Comparison of ENCODE assay signal across 20 cellular contexts in the genomic region with DNA sequence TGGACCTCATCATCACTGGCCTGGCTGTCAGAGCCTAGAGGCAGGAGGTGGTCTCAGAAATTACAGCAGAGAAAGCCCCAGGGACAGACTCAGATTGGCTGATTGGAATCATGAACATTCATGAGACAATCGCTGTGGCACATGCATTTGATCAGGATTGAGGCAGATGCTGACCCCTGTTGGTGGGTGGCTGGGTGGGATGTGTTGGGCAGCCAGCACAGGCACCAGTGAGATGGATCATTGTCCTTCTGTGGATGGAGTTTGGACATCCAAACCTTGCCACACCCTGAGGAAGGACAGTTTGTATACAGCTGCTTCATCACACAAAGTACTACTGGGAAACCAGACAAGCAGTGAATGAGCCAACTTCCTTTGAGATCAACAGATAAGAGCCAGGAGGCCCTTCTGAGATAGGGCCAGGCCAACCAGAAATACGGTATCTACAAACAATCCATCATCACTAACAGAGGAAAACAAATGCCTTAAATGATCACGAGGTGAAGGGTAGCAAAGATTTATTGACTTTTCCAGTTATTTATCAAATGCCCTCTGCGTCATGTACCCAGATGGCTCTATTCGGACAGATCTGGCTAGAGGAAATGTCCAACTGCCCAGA. TPM values are rescaled to one million over a fixed set of nuclear protein-coding genes. Genes with fewer than 3 reads are reported as not detected.
A peak's percentile ranks its signal among the peaks of the same experiment; 100 is the strongest.
DNase-seq lines count a peak whose midpoint lies in the region; ATAC-seq and TF ChIP-seq lines count a peak whose summit lies in the region.
"Had no signal": no experiment of that assay in that cellular context is flagged by ENCODE, and none has a peak within 500 bp of the region (broad histone marks: within the 10 kb centered on the region; RNA-seq: fewer than 3 reads in every experiment).

No MANE protein-coding gene starts in this region.

- TF ChIP-seq POLR2A in upper lobe of left lung (IDR thresholded peaks at IDR 0.05) = no peak

- 38 to 70% methylated on average over 5 of the region's 5 CpGs for WGBS in upper lobe of left lung, 2 donors

- in situ Hi-C loops in GM13977 (cut with MboI; ENCODE audit: low pct_unique_long_range_greater_than_20kb, low sequenced_read_pairs, unreplicated experiment) = loop anchor here (25.0 kb wide), 1 partner anchor 460 kb away; no protein-coding TSS in a partner anchor

- TF ChIP-seq CTCF in WERI-Rb-1 (IDR thresholded peaks at IDR 0.05; ENCODE audit: low read depth, low read length) (0 out of 2 replicates have a peak, but pooled peaks have one; percentile 18), upper lobe of left lung (IDR thresholded peaks at IDR 0.05) (peak in 4 of 6 experiments; percentile 22 to 33 (median 32)), GM13977 (IDR thresholded peaks at IDR 0.05; ENCODE audit: extremely low read depth, insufficient read depth, missing control alignments) (no peak)

- TF ChIP-seq EP300 in upper lobe of left lung (IDR thresholded peaks at IDR 0.05) = peak in 3 of 4 donors; percentile 50 to 94 (median 91)

- H3K27ac ChIP-seq in WERI-Rb-1 (no peak overlapping the region), upper lobe of left lung (peak overlapping the region; percentile 30 to 70 (median 60))
- H3K27ac ChIP-seq: A549, colonic mucosa, tibial nerve had no signal

- no peaks in the 10 kb centered on the region for H3K4me1 ChIP-seq in upper lobe of left lung
- H3K4me1 ChIP-seq: A549, colonic mucosa, tibial nerve had no signal

- no peak overlapping the region for H3K4me3 ChIP-seq in WERI-Rb-1 (ENCODE audit: low read depth, low read length)
- no peak overlapping the region for H3K4me3 ChIP-seq in upper lobe of left lung
- H3K4me3 ChIP-seq: A549, colonic mucosa, tibial nerve had no signal

- ATAC-seq in upper lobe of left lung (ENCODE audit: low FRiP score in 2 of 2) (no peak), HG02763 (IDR thresholded peaks at IDR 0.05; ENCODE audit: unreplicated experiment) (no peak)
- ATAC-seq: A549; stimulated activated memory B cell treated with anti-CD40 and anti-IgM and Interleukin-4, amounts not matched to agents 10 μg/mL and 1 μg/mL and 100 μg/mL, for 72 hours had no signal

- H3K27me3 ChIP-seq in WERI-Rb-1 (ENCODE audit: insufficient read depth, low read depth, severe bottlenecking) (no peaks in the 10 kb centered on the region), upper lobe of left lung (no peaks in the 10 kb centered on the region)
- H3K27me3 ChIP-seq: colonic mucosa, tibial nerve had no signal

- peak; percentile 40 for DNase-seq in activated CD8-positive, alpha-beta memory T cell treated with anti-CD3 and anti-CD28 coated beads for 24 hours
- DNase-seq in activated CD8-positive, alpha-beta memory T cell treated with anti-CD3 and anti-CD28 coated beads, Interleukin-2, amount 50 U/mL, for 48 hours = no peak
- DNase-seq in WERI-Rb-1 = no peak
- DNase-seq in iPS-NIHi11 (ENCODE audit: low spot score) = peak; percentile 33
- DNase-seq in upper lobe of left lung = no peak
- no peak for DNase-seq in D341Med (ENCODE audit: low spot score)
- no peak for DNase-seq in GM13977 (ENCODE audit: low spot score)
- DNase-seq: activated CD4-positive, alpha-beta T cell treated with anti-CD3 and anti-CD28 coated beads for 48 hours; activated CD8-positive, alpha-beta memory T cell treated with anti-CD3 and anti-CD28 coated beads, Interleukin-2, amount 50 U/mL, for 4 hours; activated gamma-delta T cell treated with Interleukin-2 at 50 U/mL for 16 hours; anterior cingulate cortex; DMS153; foreskin melanocyte; NCI-H69; retina had no signal

- H3K9me3 ChIP-seq in WERI-Rb-1 (ENCODE audit: severe bottlenecking) (no peaks in the 10 kb centered on the region), upper lobe of left lung (peaks cover 0 to 5% (median 4%) of the 10 kb centered on the region in 4 donors)
- H3K9me3 ChIP-seq: A549, colonic mucosa had no signal

- peaks cover 25% of the 10 kb centered on the region for H3K36me3 ChIP-seq in WERI-Rb-1
- peaks cover 11 to 45% (median 44%) of the 10 kb centered on the region in 4 donors for H3K36me3 ChIP-seq in upper lobe of left lung

RNA-seq across cellular contexts. Expression of a gene that starts 17.3 kb away (rescaled TPM):
- 10 to 100 TPM; 23.1 to 84.3 (median 49.9) TPM for total RNA-seq in upper lobe of left lung

RNA-seq across cellular contexts. Expression of a gene that starts 24.2 kb away (rescaled TPM):
- total RNA-seq in upper lobe of left lung = 10 to 100 TPM; 18.9 to 40.5 (median 27.6) TPM

Comparison
In these comparisons a context has a peak if more than half of its experiments do, and no peak if none do; other contexts are left out.
1. DNase-seq: peak in activated CD8-positive, alpha-beta memory T cell treated with anti-CD3 and anti-CD28 coated beads for 24 hours (single experiment) and iPS-NIHi11 (single experiment); none in activated CD8-positive, alpha-beta memory T cell treated with anti-CD3 and anti-CD28 coated beads, Interleukin-2, amount 50 U/mL, for 48 hours (single experiment), WERI-Rb-1 (single experiment), upper lobe of left lung (0 of 2), D341Med (single experiment) and GM13977 (single experiment).